Comparison of ENCODE assay signal across 9 cellular contexts in the genomic region with DNA sequence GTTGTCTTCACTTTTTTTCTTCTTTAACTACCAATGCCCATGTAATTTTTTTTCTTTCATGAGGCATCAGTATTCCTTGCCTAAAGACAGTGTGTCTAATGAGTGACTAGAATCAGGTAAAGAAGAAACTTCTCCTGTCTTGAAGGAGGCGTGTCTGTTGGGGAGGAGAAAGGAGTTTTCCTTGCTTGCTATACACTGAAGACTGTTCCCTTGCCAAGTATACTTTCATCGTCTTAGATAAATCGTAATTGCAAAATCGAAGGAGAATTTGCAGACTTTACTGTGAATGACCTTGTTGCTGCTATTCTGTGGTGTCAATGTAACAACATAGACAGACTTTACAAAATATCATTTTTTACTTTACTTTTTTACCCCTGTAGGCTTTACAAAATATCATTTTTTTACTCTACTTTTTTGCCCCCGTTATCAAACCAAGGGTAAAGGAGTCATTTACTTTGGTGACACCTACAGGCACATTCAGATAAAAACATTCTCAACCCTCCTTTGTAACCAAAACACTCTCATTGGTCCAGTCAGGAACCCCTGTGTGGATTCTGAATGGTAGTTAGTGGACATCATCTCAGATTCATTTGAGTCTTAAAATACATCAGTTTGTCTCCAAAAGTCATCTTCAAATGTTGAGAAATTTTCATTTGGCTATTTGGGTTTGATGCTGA.
DNase-seq lines count a peak whose midpoint lies in the region; ATAC-seq and TF ChIP-seq lines count a peak whose summit lies in the region.
"Had no signal": no experiment of that assay in that cellular context is flagged by ENCODE, and none has a peak within 500 bp of the region (broad histone marks: within the 10 kb centered on the region; RNA-seq: fewer than 3 reads in every experiment).

No MANE protein-coding gene starts in this region.

- H3K9ac ChIP-seq in neural progenitor cell = no peak overlapping the region
- H3K9ac ChIP-seq: parathyroid adenoma had no signal

- H4K20me1 ChIP-seq in neural progenitor cell (ENCODE audit: low read depth) = no peaks in the 10 kb centered on the region

- no peaks in the 10 kb centered on the region for H3F3A ChIP-seq in neural progenitor cell (ENCODE audit: low read depth)

- H3K27me3 Mint-ChIP-seq in activated CD8-positive, alpha-beta memory T cell treated with anti-CD3 and anti-CD28 coated beads, Interleukin-2, amount 10 ng/mL, durations not matched to agents 7 days and 5 days = peaks cover 2% of the 10 kb centered on the region
- H3K27me3 Mint-ChIP-seq in neural progenitor cell (ENCODE audit: insufficient read depth, low read depth) = peaks cover 3% of the 10 kb centered on the region
- H3K27me3 Mint-ChIP-seq in activated CD4-positive, alpha-beta memory T cell treated with anti-CD3 and anti-CD28 coated beads, Interleukin-2, amount 10 ng/mL, durations not matched to agents 7 days and 5 days = peaks cover 2% of the 10 kb centered on the region

- 49 to 68% (median 58%) methylated on average over 5 of the region's 5 CpGs for WGBS in adrenal gland, 4 donors

- no peaks in the 10 kb centered on the region for H3K9me3 Mint-ChIP-seq in activated CD8-positive, alpha-beta memory T cell treated with anti-CD3 and anti-CD28 coated beads, Interleukin-2, amount 10 ng/mL, durations not matched to agents 7 days and 5 days (ENCODE audit: low read depth)
- H3K9me3 Mint-ChIP-seq in neural progenitor cell = no peaks in the 10 kb centered on the region
- no peaks in the 10 kb centered on the region for H3K9me3 Mint-ChIP-seq in activated CD4-positive, alpha-beta memory T cell treated with anti-CD3 and anti-CD28 coated beads, Interleukin-2, amount 10 ng/mL, durations not matched to agents 7 days and 5 days

- no peaks in the 10 kb centered on the region for H3K79me2 ChIP-seq in neural progenitor cell (ENCODE audit: low read depth)
- H3K79me2 ChIP-seq: parathyroid adenoma had no signal

- CTCF ChIA-PET in activated CD8-positive, alpha-beta memory T cell treated with anti-CD3 and anti-CD28 coated beads, Interleukin-2, amount 10 ng/mL, durations not matched to agents 7 days and 5 days (lab: Charles Lee) = interaction anchor here (1.1 to 1.5 kb wide), 3 partner anchors 9 to 228 kb away, joined by 3 to 5 read pairs (median 4); no protein-coding TSS in a partner anchor
- CTCF ChIA-PET in activated CD4-positive, alpha-beta memory T cell treated with anti-CD3 and anti-CD28 coated beads, Interleukin-2, amount 10 ng/mL, durations not matched to agents 7 days and 5 days (lab: Charles Lee) = interaction anchor here (1.3 kb wide), 1 partner anchor 228 kb away, joined by 5 read pairs; no protein-coding TSS in a partner anchor

- H2AFZ ChIP-seq in neural progenitor cell (replicated peaks) = no peak overlapping the region
- H2AFZ ChIP-seq: parathyroid adenoma had no signal

- H3K4me2 ChIP-seq in neural progenitor cell = no peak overlapping the region

- TF ChIP-seq CTCF in adrenal gland (IDR thresholded peaks at IDR 0.05) = peak in 5 of 6 experiments; percentile 23 to 40 (median 37)
- TF ChIP-seq CTCF in neural progenitor cell (IDR thresholded peaks at IDR 0.05) = peak; percentile 48

- H3K9me3 ChIP-seq in adrenal gland (replicated peaks in 1 of 3) = no peaks in the 10 kb centered on the region
- H3K9me3 ChIP-seq in neural progenitor cell (ENCODE audit: low read depth) = no peaks in the 10 kb centered on the region

- peaks cover 13% of the 10 kb centered on the region for H3K4me1 Mint-ChIP-seq in activated CD8-positive, alpha-beta memory T cell treated with anti-CD3 and anti-CD28 coated beads, Interleukin-2, amount 10 ng/mL, durations not matched to agents 7 days and 5 days
- H3K4me1 Mint-ChIP-seq in neural progenitor cell = peaks cover 4% of the 10 kb centered on the region
- H3K4me1 Mint-ChIP-seq in activated CD4-positive, alpha-beta memory T cell treated with anti-CD3 and anti-CD28 coated beads, Interleukin-2, amount 10 ng/mL, durations not matched to agents 7 days and 5 days = peaks cover 22% of the 10 kb centered on the region

- H3K4me3 Mint-ChIP-seq in activated CD8-positive, alpha-beta memory T cell treated with anti-CD3 and anti-CD28 coated beads, Interleukin-2, amount 10 ng/mL, durations not matched to agents 7 days and 5 days = no peak overlapping the region
- H3K4me3 Mint-ChIP-seq in neural progenitor cell = no peak overlapping the region
- no peak overlapping the region for H3K4me3 Mint-ChIP-seq in activated CD4-positive, alpha-beta memory T cell treated with anti-CD3 and anti-CD28 coated beads, Interleukin-2, amount 10 ng/mL, durations not matched to agents 7 days and 5 days

- intact Hi-C loops in adrenal gland (cut with DNase I) = no loop called here

- H3K4me3 ChIP-seq in adrenal gland (peak overlapping the region in 1 of 4 donors; percentile 17), neural progenitor cell (no peak overlapping the region)

- peak; percentile 42 for ATAC-seq in activated CD8-positive, alpha-beta memory T cell treated with anti-CD3 and anti-CD28 coated beads, Interleukin-2, amount 10 ng/mL, durations not matched to agents 7 days and 5 days
- peak; percentile 59 for ATAC-seq in HG03159 (IDR thresholded peaks at IDR 0.05; ENCODE audit: unreplicated experiment)

- POLR2A ChIA-PET in activated CD4-positive, alpha-beta memory T cell treated with anti-CD3 and anti-CD28 coated beads, Interleukin-2, amount 10 ng/mL, durations not matched to agents 7 days and 5 days (lab: Charles Lee) = interaction anchor here (1.7 kb wide), 1 partner anchor 128 kb away, joined by 3 read pairs; no protein-coding TSS in a partner anchor

- TF ChIP-seq POLR2A in adrenal gland (IDR thresholded peaks at IDR 0.05) = no peak

- H3K36me3 ChIP-seq in adrenal gland (replicated peaks in 1 of 2) (no peaks in the 10 kb centered on the region), neural progenitor cell (no peaks in the 10 kb centered on the region)

- no peaks in the 10 kb centered on the region for H3K27me3 ChIP-seq in adrenal gland
- H3K27me3 ChIP-seq in neural progenitor cell = no peaks in the 10 kb centered on the region

- H3K27ac ChIP-seq in adrenal gland (no peak overlapping the region), neural progenitor cell (no peak overlapping the region), substantia nigra (ENCODE audit: low read depth, low read length, poor library complexity, severe bottlenecking) (no peak overlapping the region)
- H3K27ac ChIP-seq: parathyroid adenoma had no signal

- no peak overlapping the region for H3K27ac Mint-ChIP-seq in activated CD8-positive, alpha-beta memory T cell treated with anti-CD3 and anti-CD28 coated beads, Interleukin-2, amount 10 ng/mL, durations not matched to agents 7 days and 5 days
- H3K27ac Mint-ChIP-seq in neural progenitor cell = no peak overlapping the region
- no peak overlapping the region for H3K27ac Mint-ChIP-seq in activated CD4-positive, alpha-beta memory T cell treated with anti-CD3 and anti-CD28 coated beads, Interleukin-2, amount 10 ng/mL, durations not matched to agents 7 days and 5 days

- peaks cover 4% of the 10 kb centered on the region for H3K36me3 Mint-ChIP-seq in activated CD8-positive, alpha-beta memory T cell treated with anti-CD3 and anti-CD28 coated beads, Interleukin-2, amount 10 ng/mL, durations not matched to agents 7 days and 5 days
- H3K36me3 Mint-ChIP-seq in neural progenitor cell = no peaks in the 10 kb centered on the region
- H3K36me3 Mint-ChIP-seq in activated CD4-positive, alpha-beta memory T cell treated with anti-CD3 and anti-CD28 coated beads, Interleukin-2, amount 10 ng/mL, durations not matched to agents 7 days and 5 days (ENCODE audit: low read depth) = no peaks in the 10 kb centered on the region

- DNase-seq in activated CD8-positive, alpha-beta memory T cell treated with anti-CD3 and anti-CD28 coated beads, Interleukin-2, amount 10 ng/mL, durations not matched to agents 7 days and 5 days = no peak
- no peak for DNase-seq in activated CD8-positive, alpha-beta memory T cell treated with anti-CD3 and anti-CD28 coated beads, Interleukin-2, amount 50 U/mL, for 4 hours
- no peak for DNase-seq in adrenal gland
- DNase-seq in neural progenitor cell (ENCODE audit: low spot score) = peak; percentile 4
- no peak for DNase-seq in substantia nigra (lab: John Stamatoyannopoulos, UW)
- DNase-seq in GM19240 (ENCODE audit: insufficient read length, low spot score) = no peak
- DNase-seq in activated CD4-positive, alpha-beta memory T cell treated with anti-CD3 and anti-CD28 coated beads, Interleukin-2, amount 10 ng/mL, durations not matched to agents 7 days and 5 days = no peak

- H3K4me1 ChIP-seq in adrenal gland (replicated peaks in 1 of 2) (peaks cover 0 to 14% of the 10 kb centered on the region in 2 donors), neural progenitor cell (no peaks in the 10 kb centered on the region)
- H3K4me1 ChIP-seq: parathyroid adenoma had no signal
